Comparison of ENCODE assay signal across 8 cellular contexts in the genomic region with DNA sequence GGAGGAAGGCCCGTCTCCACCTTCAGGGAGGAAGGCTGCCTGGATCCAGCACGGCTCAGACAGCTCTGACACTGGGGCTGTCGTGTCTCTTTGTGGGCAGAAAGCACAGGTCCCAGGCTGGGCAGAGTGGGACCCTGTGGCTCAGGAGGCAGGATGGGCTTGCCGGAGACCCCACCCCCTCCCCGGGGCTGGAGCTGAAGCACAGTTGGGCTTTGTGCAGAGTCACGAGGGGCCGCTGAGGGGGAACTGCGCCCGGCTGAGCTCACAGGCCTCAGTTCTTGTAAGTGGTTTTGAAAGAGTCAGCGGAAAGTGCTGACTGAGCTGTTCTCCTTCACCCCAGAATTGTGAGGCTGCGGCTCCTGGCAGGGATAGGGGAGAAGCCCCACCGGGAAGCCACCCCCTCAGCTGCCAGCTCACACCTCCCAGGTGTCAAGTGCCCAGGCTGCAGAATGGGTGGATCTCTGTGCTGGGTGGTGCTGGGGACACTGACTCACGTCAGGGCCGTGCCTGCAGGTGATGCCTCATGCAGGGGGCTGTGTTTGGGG. TPM values are rescaled to one million over a fixed set of nuclear protein-coding genes. Genes with fewer than 3 reads are reported as not detected.
A peak's percentile ranks its signal among the peaks of the same experiment; 100 is the strongest.
DNase-seq lines count a peak whose midpoint lies in the region; ATAC-seq and TF ChIP-seq lines count a peak whose summit lies in the region.

No MANE protein-coding gene starts in this region.

- H3K27me3 Mint-ChIP-seq in WTC11 (ENCODE audit: low read depth), result no peaks in the 10 kb centered on the region

- H3K4me3 Mint-ChIP-seq in WTC11, result no peak overlapping the region

- no peaks in the 10 kb centered on the region for H3K36me3 Mint-ChIP-seq in WTC11

- TF ChIP-seq CTCF in WTC11 (IDR thresholded peaks at IDR 0.05) (no peak), omental fat pad (IDR thresholded peaks at IDR 0.05) (no peak)

- POLR2A ChIA-PET in WTC11 (lab: Charles Lee), result interaction anchor here (0.9 kb wide), 1 partner anchor 15 kb away, joined by 4 read pairs; no protein-coding TSS in a partner anchor

- H3K4me1 Mint-ChIP-seq in WTC11, result peaks cover 35% of the 10 kb centered on the region

- CTCF ChIA-PET in WTC11 (lab: Charles Lee), result interaction anchor here (1.3 to 1.8 kb wide), 2 partner anchors 9 to 35 kb away, joined by 5 to 7 read pairs; no protein-coding TSS in a partner anchor

- peak overlapping the region; percentile 78; the same call in 1 of the 2 replicates for H3K27ac Mint-ChIP-seq in WTC11

- no peaks in the 10 kb centered on the region for H3K9me3 Mint-ChIP-seq in WTC11

- DNase-seq in WTC11 (ENCODE audit: low spot score), result peak; percentile 30
- peak; percentile 40 for DNase-seq in fibroblast of gingiva (ENCODE audit: low read depth)
- DNase-seq in omental fat pad (ENCODE audit: low spot score), result no peak

- ATAC-seq in GM21786 (IDR thresholded peaks at IDR 0.05; ENCODE audit: unreplicated experiment) (peak; percentile 48), WTC11 (peak; percentile 62), omental fat pad (ENCODE audit: low FRiP score) (peak; percentile 75), HG02938 (IDR thresholded peaks at IDR 0.05; ENCODE audit: unreplicated experiment) (no peak), HG02973 (IDR thresholded peaks at IDR 0.05; ENCODE audit: unreplicated experiment) (no peak), HG02571 (IDR thresholded peaks at IDR 0.05; ENCODE audit: unreplicated experiment) (no peak), GM18867 (IDR thresholded peaks at IDR 0.05; ENCODE audit: unreplicated experiment) (no peak)

TF ChIP-seq in WTC11, 78 proteins besides CTCF, POLR2A, EP300 and RAD21:
- TF ChIP-seq SP1 (CRISPR knock-in tag; conservative IDR thresholded peaks at IDR 0.05), result no peak
- 0 out of 2 replicates have a peak, but pooled peaks have one; percentile 17 for TF ChIP-seq GABPB1 (CRISPR knock-in tag; IDR thresholded peaks at IDR 0.05)

RNA-seq across cellular contexts. Expression of gene SMOX, which starts 12.2 kb away (rescaled TPM):
- 8.7 to 9.6 TPM (median 9.0 TPM) in 3 replicates for total RNA-seq in WTC11 (2021)
- total RNA-seq in omental fat pad, result 10 to 100 TPM in 2 of 4 donors, 1 to 10 TPM in 2; 5.0 to 81.2 (median 37.8) TPM

Comparison
In these comparisons a context has a peak if more than half of its experiments do, and no peak if none do; other contexts are left out.
1. ATAC-seq: peak in GM21786 (single experiment), WTC11 (single experiment) and omental fat pad (single experiment); none in HG02938 (single experiment), HG02973 (single experiment), HG02571 (single experiment) and GM18867 (single experiment).